21 cellular contexts compared by ENCODE assay signal in genomic region chr13:42973581-42973980, GRCh38. TPM values are rescaled to one million over a fixed set of nuclear protein-coding genes. Genes with fewer than 3 reads are reported as not detected.
DNase-seq lines count a peak whose midpoint lies in the region; TF ChIP-seq lines count a peak whose summit lies in the region.
"Had no signal": no experiment of that assay in that cellular context is flagged by ENCODE, and none has a peak within 500 bp of the region (broad histone marks: within the 10 kb centered on the region; RNA-seq: fewer than 3 reads in every experiment).

No MANE protein-coding gene starts in this region.

- no peaks in the 10 kb centered on the region for H3K27me3 ChIP-seq in Karpas-422 (ENCODE audit: low read length)
- H3K27me3 ChIP-seq: BE2C had no signal

- H3K9me2 ChIP-seq in Karpas-422 (replicated peaks; ENCODE audit: insufficient read depth, low read length), result no peaks in the 10 kb centered on the region

- no peak for TF ChIP-seq CTCF in choroid plexus epithelial cell (conservative IDR thresholded peaks at IDR 0.05; ENCODE audit: low read depth, low read length)

- peaks cover 73% of the 10 kb centered on the region for H3K4me1 ChIP-seq in Karpas-422 (ENCODE audit: low read length)

- no peak for DNase-seq in Karpas-422
- peak; percentile 11 for DNase-seq in OCI-M1 (lab: John Stamatoyannopoulos, UW)
- peak; percentile 55 for DNase-seq in choroid plexus epithelial cell (ENCODE audit: low read depth)
- DNase-seq in iris pigment epithelial cell (ENCODE audit: low read depth), result peak; percentile 69
- no peak for DNase-seq in GM03348 (ENCODE audit: low spot score)
- no peak for DNase-seq in dermis blood vessel endothelial cell
- no peak for DNase-seq in glomerular visceral epithelial cell (ENCODE audit: extremely low spot score)
- no peak for DNase-seq in NCI-H1417 (lab: John Stamatoyannopoulos, UW)
- DNase-seq: ACHN; BE2C; C1 segment of cervical spinal cord; CD4-positive, CD25-positive, alpha-beta regulatory T cell; CD8-positive, alpha-beta memory T cell; COR-L47; DMS 273 treated with DMSO at 0.1 percent for 48 hours; DMS53; DND-41; EL; H9 had no signal

- H3K4me2 ChIP-seq in Karpas-422 (ENCODE audit: low read depth, low read length, poor library complexity, severe bottlenecking), result peak overlapping the region; percentile 85

- no peaks in the 10 kb centered on the region for H4K20me1 ChIP-seq in Karpas-422 (ENCODE audit: insufficient read depth, low read depth, low read length)

- H3K4me3 ChIP-seq in Karpas-422 (ENCODE audit: low read length) (peak overlapping the region; percentile 63; the same call in 1 of the 2 replicates), choroid plexus epithelial cell (ENCODE audit: low read depth, low read length) (no peak overlapping the region)

- no peaks in the 10 kb centered on the region for H3K79me2 ChIP-seq in Karpas-422 (ENCODE audit: low read length)

- H3K9ac ChIP-seq in Karpas-422 (ENCODE audit: low read length), result peak overlapping the region; percentile 78

- H3K27ac ChIP-seq in Karpas-422 (ENCODE audit: low read length), result peak overlapping the region; percentile 99
- H3K27ac ChIP-seq: HL-60 had no signal

- peak overlapping the region; percentile 80 for H2AFZ ChIP-seq in Karpas-422 (ENCODE audit: low read length)

- no peaks in the 10 kb centered on the region for H3K36me3 ChIP-seq in Karpas-422 (ENCODE audit: insufficient read depth, low read length)
- H3K36me3 ChIP-seq: BE2C had no signal

- no peaks in the 10 kb centered on the region for H3K9me3 ChIP-seq in Karpas-422 (ENCODE audit: low read length)
- H3K9me3 ChIP-seq: BE2C had no signal

RNA-seq across cellular contexts. Expression of gene EPSTI1, which starts 18.5 kb away (rescaled TPM):
- 11.4 and 15.0 TPM in 2 replicates for total RNA-seq in Karpas-422 (2014; rRNA removed; shearing (Covaris generic); ENCODE audit: low replicate concordance)
- total RNA-seq in dermis blood vessel endothelial cell, result 2.0 and 4.2 TPM in 2 replicates
- total RNA-seq: G401 had no signal

RNA-seq across cellular contexts. Expression of gene DNAJC15, which starts 49.8 kb away (rescaled TPM):
- 77.1 and 79.8 TPM in 2 replicates for total RNA-seq in Karpas-422 (2014; rRNA removed; shearing (Covaris generic); ENCODE audit: low replicate concordance)
- 4.9 and 14.0 TPM in 2 replicates for total RNA-seq in dermis blood vessel endothelial cell

Comparison
In these comparisons a context has a peak if more than half of its experiments do, and no peak if none do; other contexts are left out.
1. DNase-seq: peak in OCI-M1 (single experiment), choroid plexus epithelial cell (single experiment) and iris pigment epithelial cell (single experiment); none in Karpas-422 (single experiment), GM03348 (single experiment), dermis blood vessel endothelial cell (single experiment), glomerular visceral epithelial cell (single experiment) and NCI-H1417 (0 of 3).